1 cellular context compared by ENCODE assay signal in genomic region chr11:12272821-12273617, GRCh38.
A peak's percentile ranks its signal among the peaks of the same experiment; 100 is the strongest.
TF ChIP-seq lines count a peak whose summit lies in the region.

No MANE protein-coding gene starts in this region.

TF ChIP-seq in HepG2, 621 proteins besides CTCF, POLR2A, EP300 and RAD21 (continued from another document):
- TF ChIP-seq BHLHE40 (IDR thresholded peaks at IDR 0.05; ENCODE audit: low read length) (0 out of 2 replicates have a peak, but pooled peaks have one; percentile 18), MTF1 (CRISPR knock-in tag; IDR thresholded peaks at IDR 0.05) (no peak), CEBPB (IDR thresholded peaks at IDR 0.05; ENCODE audit: borderline replicate concordance, low read depth, low read length) (peak; percentile 59), ESRRA (CRISPR knock-in tag; IDR thresholded peaks at IDR 0.05; ENCODE audit: low read depth) (0 out of 2 replicates have a peak, but pooled peaks have one; percentile 30)
